In the genomic region with DNA sequence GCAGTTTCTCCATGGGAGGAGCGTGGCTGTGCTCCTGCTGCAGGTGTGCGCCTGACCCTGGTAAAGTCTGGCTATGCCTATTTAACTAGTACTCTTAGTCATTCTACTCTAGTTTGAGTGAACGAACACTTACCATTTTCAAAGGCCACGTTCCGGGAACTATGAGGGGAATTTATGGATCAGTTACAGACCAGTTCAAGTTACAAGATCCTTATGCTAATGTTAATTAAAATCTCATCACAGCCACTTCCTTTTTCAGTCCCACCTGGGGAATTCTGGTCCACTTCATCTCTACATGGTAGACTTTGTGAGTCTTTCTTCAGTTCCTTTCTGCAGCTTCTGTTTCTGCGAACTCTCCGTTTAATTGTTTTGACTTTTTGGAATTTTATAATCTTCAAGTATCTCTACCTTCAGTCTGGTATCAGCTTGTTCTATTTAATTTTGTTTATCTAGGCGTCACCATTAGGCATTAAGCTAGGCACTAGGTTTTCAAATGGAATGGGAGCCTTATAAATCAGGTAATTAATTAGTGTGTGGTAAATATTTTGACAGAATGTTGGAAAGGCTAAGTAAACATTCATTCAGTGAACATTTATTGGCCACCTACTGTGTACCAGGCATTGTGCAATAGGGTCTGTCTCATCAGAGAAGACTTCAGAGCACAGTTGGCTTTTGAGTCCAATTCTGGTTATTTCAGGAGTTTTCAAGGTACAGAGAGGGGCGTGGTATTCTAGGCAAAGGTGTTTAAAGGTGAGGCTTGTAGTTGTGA, we compare ENCODE assay signal across 1 cellular context.
A peak's percentile ranks its signal among the peaks of the same experiment; 100 is the strongest.
TF ChIP-seq lines count a peak whose summit lies in the region.

No MANE protein-coding gene starts in this region.

TF ChIP-seq in HepG2, 621 proteins besides CTCF, POLR2A, EP300 and RAD21 (continued from another document):
- TF ChIP-seq, protein P1, sequence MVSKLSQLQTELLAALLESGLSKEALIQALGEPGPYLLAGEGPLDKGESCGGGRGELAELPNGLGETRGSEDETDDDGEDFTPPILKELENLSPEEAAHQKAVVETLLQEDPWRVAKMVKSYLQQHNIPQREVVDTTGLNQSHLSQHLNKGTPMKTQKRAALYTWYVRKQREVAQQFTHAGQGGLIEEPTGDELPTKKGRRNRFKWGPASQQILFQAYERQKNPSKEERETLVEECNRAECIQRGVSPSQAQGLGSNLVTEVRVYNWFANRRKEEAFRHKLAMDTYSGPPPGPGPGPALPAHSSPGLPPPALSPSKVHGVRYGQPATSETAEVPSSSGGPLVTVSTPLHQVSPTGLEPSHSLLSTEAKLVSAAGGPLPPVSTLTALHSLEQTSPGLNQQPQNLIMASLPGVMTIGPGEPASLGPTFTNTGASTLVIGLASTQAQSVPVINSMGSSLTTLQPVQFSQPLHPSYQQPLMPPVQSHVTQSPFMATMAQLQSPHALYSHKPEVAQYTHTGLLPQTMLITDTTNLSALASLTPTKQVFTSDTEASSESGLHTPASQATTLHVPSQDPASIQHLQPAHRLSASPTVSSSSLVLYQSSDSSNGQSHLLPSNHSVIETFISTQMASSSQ (IDR thresholded peaks at IDR 0.05; ENCODE audit: low read depth) = no peak
- TF ChIP-seq, protein P1 (CRISPR knock-in tag; IDR thresholded peaks at IDR 0.05; ENCODE audit: borderline replicate concordance) = no peak
- no peak for TF ChIP-seq SPEN (CRISPR knock-in tag; IDR thresholded peaks at IDR 0.05; ENCODE audit: low read depth)
- peak; percentile 53 for TF ChIP-seq CEBPB (IDR thresholded peaks at IDR 0.05; ENCODE audit: borderline replicate concordance, low read depth, low read length)
- no peak for TF ChIP-seq ZC3H13 (CRISPR knock-in tag; IDR thresholded peaks at IDR 0.05)
- TF ChIP-seq, protein P2, sequence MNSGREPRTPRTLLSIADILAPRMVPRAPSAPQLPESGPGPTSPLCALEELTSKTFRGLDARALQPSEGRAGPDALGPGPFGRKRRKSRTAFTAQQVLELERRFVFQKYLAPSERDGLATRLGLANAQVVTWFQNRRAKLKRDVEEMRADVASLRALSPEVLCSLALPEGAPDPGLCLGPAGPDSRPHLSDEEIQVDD (CRISPR knock-in tag; IDR thresholded peaks at IDR 0.05; ENCODE audit: borderline replicate concordance) = no peak
- TF ChIP-seq ZNF674 (CRISPR knock-in tag; IDR thresholded peaks at IDR 0.05; ENCODE audit: low read depth) = no peak
- TF ChIP-seq, protein P3, sequence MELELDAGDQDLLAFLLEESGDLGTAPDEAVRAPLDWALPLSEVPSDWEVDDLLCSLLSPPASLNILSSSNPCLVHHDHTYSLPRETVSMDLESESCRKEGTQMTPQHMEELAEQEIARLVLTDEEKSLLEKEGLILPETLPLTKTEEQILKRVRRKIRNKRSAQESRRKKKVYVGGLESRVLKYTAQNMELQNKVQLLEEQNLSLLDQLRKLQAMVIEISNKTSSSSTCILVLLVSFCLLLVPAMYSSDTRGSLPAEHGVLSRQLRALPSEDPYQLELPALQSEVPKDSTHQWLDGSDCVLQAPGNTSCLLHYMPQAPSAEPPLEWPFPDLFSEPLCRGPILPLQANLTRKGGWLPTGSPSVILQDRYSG (CRISPR knock-in tag; IDR thresholded peaks at IDR 0.05) = no peak
- no peak for TF ChIP-seq ZNF30 (CRISPR knock-in tag; IDR thresholded peaks at IDR 0.05)
- TF ChIP-seq, protein P4, sequence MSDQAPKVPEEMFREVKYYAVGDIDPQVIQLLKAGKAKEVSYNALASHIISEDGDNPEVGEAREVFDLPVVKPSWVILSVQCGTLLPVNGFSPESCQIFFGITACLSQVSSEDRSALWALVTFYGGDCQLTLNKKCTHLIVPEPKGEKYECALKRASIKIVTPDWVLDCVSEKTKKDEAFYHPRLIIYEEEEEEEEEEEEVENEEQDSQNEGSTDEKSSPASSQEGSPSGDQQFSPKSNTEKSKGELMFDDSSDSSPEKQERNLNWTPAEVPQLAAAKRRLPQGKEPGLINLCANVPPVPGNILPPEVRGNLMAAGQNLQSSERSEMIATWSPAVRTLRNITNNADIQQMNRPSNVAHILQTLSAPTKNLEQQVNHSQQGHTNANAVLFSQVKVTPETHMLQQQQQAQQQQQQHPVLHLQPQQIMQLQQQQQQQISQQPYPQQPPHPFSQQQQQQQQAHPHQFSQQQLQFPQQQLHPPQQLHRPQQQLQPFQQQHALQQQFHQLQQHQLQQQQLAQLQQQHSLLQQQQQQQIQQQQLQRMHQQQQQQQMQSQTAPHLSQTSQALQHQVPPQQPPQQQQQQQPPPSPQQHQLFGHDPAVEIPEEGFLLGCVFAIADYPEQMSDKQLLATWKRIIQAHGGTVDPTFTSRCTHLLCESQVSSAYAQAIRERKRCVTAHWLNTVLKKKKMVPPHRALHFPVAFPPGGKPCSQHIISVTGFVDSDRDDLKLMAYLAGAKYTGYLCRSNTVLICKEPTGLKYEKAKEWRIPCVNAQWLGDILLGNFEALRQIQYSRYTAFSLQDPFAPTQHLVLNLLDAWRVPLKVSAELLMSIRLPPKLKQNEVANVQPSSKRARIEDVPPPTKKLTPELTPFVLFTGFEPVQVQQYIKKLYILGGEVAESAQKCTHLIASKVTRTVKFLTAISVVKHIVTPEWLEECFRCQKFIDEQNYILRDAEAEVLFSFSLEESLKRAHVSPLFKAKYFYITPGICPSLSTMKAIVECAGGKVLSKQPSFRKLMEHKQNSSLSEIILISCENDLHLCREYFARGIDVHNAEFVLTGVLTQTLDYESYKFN (CRISPR knock-in tag; conservative IDR thresholded peaks at IDR 0.05) = no peak
